12 cellular contexts compared by ENCODE assay signal in genomic region chrX:74119016-74119910, GRCh38.
DNase-seq lines count a peak whose midpoint lies in the region; FAIRE-seq and TF ChIP-seq lines count a peak whose summit lies in the region.
"Had no signal": no experiment of that assay in that cellular context is flagged by ENCODE, and none has a peak within 500 bp of the region (broad histone marks: within the 10 kb centered on the region; RNA-seq: fewer than 3 reads in every experiment).

No MANE protein-coding gene starts in this region.

- H3K4me3 ChIP-seq in adipocyte (ENCODE audit: low read length): peak overlapping the region; percentile 35
- H3K4me3 ChIP-seq in esophagus muscularis mucosa: no peak overlapping the region
- H3K4me3 ChIP-seq: transverse colon had no signal

- H3K9ac ChIP-seq in adipocyte (ENCODE audit: low read length): no peak overlapping the region

- H3K27me3 ChIP-seq in adipocyte (replicated peaks; ENCODE audit: control insufficient read depth, insufficient read depth, low read length) (peaks cover 6% of the 10 kb centered on the region), esophagus muscularis mucosa (no peaks in the 10 kb centered on the region)
- H3K27me3 ChIP-seq: transverse colon had no signal

- no peak for TF ChIP-seq CTCF in esophagus muscularis mucosa (IDR thresholded peaks at IDR 0.05)

- intact Hi-C loops in esophagus muscularis mucosa (cut with DNase I): no loop called here

- no peak overlapping the region for H3K27ac ChIP-seq in esophagus muscularis mucosa (replicated peaks in 1 of 4)
- H3K27ac ChIP-seq: transverse colon had no signal

- H3K9me3 ChIP-seq in adipocyte (ENCODE audit: control insufficient read depth, low read length) (peaks cover 21% of the 10 kb centered on the region), esophagus muscularis mucosa (peaks cover 0 to 13% (median 0%) of the 10 kb centered on the region in 4 donors)
- H3K9me3 ChIP-seq: transverse colon had no signal

- DNase-seq in DMS 273 (lab: John Stamatoyannopoulos, UW; ENCODE audit: unreplicated experiment) (peak; percentile 30), M059J (ENCODE audit: low read depth) (peak; percentile 90), adipocyte (ENCODE audit: low read depth) (peak; percentile 53), kidney tubule cell (ENCODE audit: low spot score) (peak; percentile 50), midbrain (lab: John Stamatoyannopoulos, UW) (no peak), activated T-cell treated with anti-CD3 and anti-CD28 coated beads for 4 hours (no peak), frontal cortex (ENCODE audit: low spot score in 2 of 2) (no peak), esophagus muscularis mucosa (ENCODE audit: extremely low spot score) (no peak)
- DNase-seq: NCI-H345; stimulated activated CD4-positive, alpha-beta T cell treated with anti-CD3 and anti-CD28 coated beads, Interleukin-4, amount 100 ng/mL, for 4 hours; transverse colon had no signal

- H3K4me1 ChIP-seq in adipocyte (ENCODE audit: control insufficient read depth, insufficient read depth, low read length) (peaks cover 15% of the 10 kb centered on the region), esophagus muscularis mucosa (no peaks in the 10 kb centered on the region)
- H3K4me1 ChIP-seq: transverse colon had no signal

- WGBS in esophagus muscularis mucosa: 58% methylated on average over 6 of the region's 6 CpGs

- no peak for TF ChIP-seq POLR2A in esophagus muscularis mucosa (IDR thresholded peaks at IDR 0.05; ENCODE audit: low read depth)

- no peak for FAIRE-seq in frontal cortex (lab: Jason Lieb, UNC)
- FAIRE-seq: colon had no signal

- H3K36me3 ChIP-seq in adipocyte (ENCODE audit: control insufficient read depth, insufficient read depth, low read length, severe bottlenecking) (no peaks in the 10 kb centered on the region), esophagus muscularis mucosa (peaks cover 0 to 40% (median 14%) of the 10 kb centered on the region in 4 donors)
- H3K36me3 ChIP-seq: transverse colon had no signal

- TF ChIP-seq EP300 in esophagus muscularis mucosa (IDR thresholded peaks at IDR 0.05): no peak

Comparison
In these comparisons a context has a peak if more than half of its experiments do, and no peak if none do; other contexts are left out.
1. DNase-seq: peak in DMS 273 (single experiment), M059J (single experiment), adipocyte (single experiment) and kidney tubule cell (single experiment); none in midbrain (single experiment), activated T-cell treated with anti-CD3 and anti-CD28 coated beads for 4 hours (single experiment), frontal cortex (0 of 2) and esophagus muscularis mucosa (single experiment).